ENCODE assay signal across 1 cellular context in the genomic region with DNA sequence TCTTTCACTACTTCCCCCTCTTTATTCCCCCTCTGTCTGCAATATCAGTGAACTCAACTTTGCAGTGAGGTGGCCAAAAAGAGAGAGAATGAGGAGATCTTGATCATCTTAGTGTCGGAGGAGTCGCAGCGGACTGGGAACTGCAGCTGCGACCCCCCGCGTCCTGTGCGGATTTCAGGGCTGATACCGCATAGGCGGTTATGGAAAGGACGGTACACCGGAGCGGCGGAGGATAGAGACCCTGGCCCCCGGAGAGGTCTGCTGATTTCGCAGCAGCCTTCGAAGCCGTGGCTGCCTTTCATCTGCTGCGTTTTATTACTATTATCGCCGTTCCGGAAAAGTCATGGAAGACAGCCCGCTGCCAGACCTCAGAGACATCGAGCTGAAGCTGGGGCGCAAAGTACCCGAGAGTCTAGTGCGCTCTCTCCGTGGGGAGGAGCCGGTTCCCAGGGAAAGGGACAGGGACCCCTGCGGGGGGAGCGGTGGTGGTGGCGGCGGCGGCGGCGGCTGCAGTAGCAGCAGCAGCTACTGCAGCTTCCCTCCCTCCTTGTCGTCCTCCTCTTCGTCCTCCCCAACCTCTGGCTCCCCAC.
TF ChIP-seq lines count a peak whose summit lies in the region.

No MANE protein-coding gene starts in this region.

TF ChIP-seq in K562, 482 proteins besides CTCF, POLR2A, EP300 and RAD21 (continued from another document):
- no peak for TF ChIP-seq E2F8 (IDR thresholded peaks at IDR 0.05; ENCODE audit: low read depth, partially characterized antibody)
- TF ChIP-seq MAFK (IDR thresholded peaks at IDR 0.05; ENCODE audit: low read length) = no peak
- no peak for TF ChIP-seq MAZ (CRISPR knock-in tag; conservative IDR thresholded peaks at IDR 0.05 in 1 of 2, IDR thresholded peaks at IDR 0.05 in 1 of 2)
- TF ChIP-seq PCBP1 (IDR thresholded peaks at IDR 0.05; ENCODE audit: low read depth, low read length, poor library complexity, severe bottlenecking) = no peak
- no peak for TF ChIP-seq DACH1 (IDR thresholded peaks at IDR 0.05; ENCODE audit: partially characterized antibody)
- no peak for TF ChIP-seq CBX1 (IDR thresholded peaks at IDR 0.05; ENCODE audit: low read depth)
- TF ChIP-seq, protein P1, sequence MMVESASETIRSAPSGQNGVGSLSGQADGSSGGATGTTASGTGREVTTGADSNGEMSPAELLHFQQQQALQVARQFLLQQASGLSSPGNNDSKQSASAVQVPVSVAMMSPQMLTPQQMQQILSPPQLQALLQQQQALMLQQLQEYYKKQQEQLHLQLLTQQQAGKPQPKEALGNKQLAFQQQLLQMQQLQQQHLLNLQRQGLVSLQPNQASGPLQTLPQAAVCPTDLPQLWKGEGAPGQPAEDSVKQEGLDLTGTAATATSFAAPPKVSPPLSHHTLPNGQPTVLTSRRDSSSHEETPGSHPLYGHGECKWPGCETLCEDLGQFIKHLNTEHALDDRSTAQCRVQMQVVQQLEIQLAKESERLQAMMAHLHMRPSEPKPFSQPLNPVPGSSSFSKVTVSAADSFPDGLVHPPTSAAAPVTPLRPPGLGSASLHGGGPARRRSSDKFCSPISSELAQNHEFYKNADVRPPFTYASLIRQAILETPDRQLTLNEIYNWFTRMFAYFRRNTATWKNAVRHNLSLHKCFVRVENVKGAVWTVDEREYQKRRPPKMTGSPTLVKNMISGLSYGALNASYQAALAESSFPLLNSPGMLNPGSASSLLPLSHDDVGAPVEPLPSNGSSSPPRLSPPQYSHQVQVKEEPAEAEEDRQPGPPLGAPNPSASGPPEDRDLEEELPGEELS (CRISPR knock-in tag; IDR thresholded peaks at IDR 0.05; ENCODE audit: borderline replicate concordance) = no peak
- TF ChIP-seq MEF2A (IDR thresholded peaks at IDR 0.05; ENCODE audit: control insufficient read depth, low read depth, low read length) = no peak
